Comparison of ENCODE assay signal across 8 cellular contexts in genomic region chr9:114930063-114930812, GRCh38. TPM values are rescaled to one million over a fixed set of nuclear protein-coding genes. Genes with fewer than 3 reads are reported as not detected.
A peak's percentile ranks its signal among the peaks of the same experiment; 100 is the strongest.
DNase-seq lines count a peak whose midpoint lies in the region; ATAC-seq lines count a peak whose summit lies in the region.

Gene TNFSF8 (minus strand): TSS chr9:114930591. CDS start chr9:114930303, 288 bp downstream.

- peaks cover 3% of the 10 kb centered on the region for H3K9me3 Mint-ChIP-seq in activated CD4-positive, alpha-beta T cell treated with anti-CD3 and anti-CD28 coated beads, Interleukin-2, amount 10 ng/mL, durations not matched to agents 24 days and 14 days

- peaks cover 43% of the 10 kb centered on the region for H3K36me3 Mint-ChIP-seq in activated CD4-positive, alpha-beta T cell treated with anti-CD3 and anti-CD28 coated beads, Interleukin-2, amount 10 ng/mL, durations not matched to agents 24 days and 14 days (ENCODE audit: low read depth)

- no peaks in the 10 kb centered on the region for H3K27me3 Mint-ChIP-seq in activated CD4-positive, alpha-beta T cell treated with anti-CD3 and anti-CD28 coated beads, Interleukin-2, amount 10 ng/mL, durations not matched to agents 24 days and 14 days

- H3K27ac Mint-ChIP-seq in activated CD4-positive, alpha-beta T cell treated with anti-CD3 and anti-CD28 coated beads, Interleukin-2, amount 10 ng/mL, durations not matched to agents 24 days and 14 days = peak within 1 kb of the TSS; percentile 99

- intact Hi-C loops in activated CD4-positive, alpha-beta T cell treated with anti-CD3 and anti-CD28 coated beads, Interleukin-2, amount 10 ng/mL, durations not matched to agents 24 days and 14 days (cut with micrococcal nuclease) = loop anchor here (1.0 to 10.0 kb wide), 6 partner anchors 8 to 425 kb away; partner anchors contain the start of gene WHRN

- peak; percentile 94 for DNase-seq in activated CD4-positive, alpha-beta T cell treated with anti-CD3 and anti-CD28 coated beads, Interleukin-2, amount 10 ng/mL, durations not matched to agents 24 days and 14 days
- peak; percentile 37 to 68 (median 55) for DNase-seq in stimulated activated CD4-positive, alpha-beta T cell treated with anti-CD3 and anti-CD28 coated beads, TNF-alpha, amount 100 ng/mL, for 24 hours (ENCODE audit: low read depth in 3 of 3)
- DNase-seq in NCI-H1417 treated with DMSO at 0.1 percent for 48 hours (lab: John Stamatoyannopoulos, UW) = no peak
- no peak for DNase-seq in cerebellum (ENCODE audit: low spot score)
- no peak for DNase-seq in SW 1271 (lab: John Stamatoyannopoulos, UW)
- no peak for DNase-seq in NCI-H82 treated with DMSO at 0.1 percent for 48 hours (lab: John Stamatoyannopoulos, UW; ENCODE audit: unreplicated experiment)

- H3K4me1 Mint-ChIP-seq in activated CD4-positive, alpha-beta T cell treated with anti-CD3 and anti-CD28 coated beads, Interleukin-2, amount 10 ng/mL, durations not matched to agents 24 days and 14 days = peaks cover 59% of the 10 kb centered on the region

- peak within 1 kb of the TSS; percentile 90 for H3K4me3 Mint-ChIP-seq in activated CD4-positive, alpha-beta T cell treated with anti-CD3 and anti-CD28 coated beads, Interleukin-2, amount 10 ng/mL, durations not matched to agents 24 days and 14 days

- ATAC-seq in HG02610 (IDR thresholded peaks at IDR 0.05; ENCODE audit: unreplicated experiment) (peak; percentile 60), esophagus mucosa (peak; percentile 62)

RNA-seq across cellular contexts. Expression of gene TNFSF8, which starts in this region (rescaled TPM):
- total RNA-seq in activated CD4-positive, alpha-beta T cell treated with anti-CD3 and anti-CD28 coated beads, Interleukin-2, amount 10 ng/mL, durations not matched to agents 24 days and 14 days = 148 and 150 TPM in 2 replicates
- total RNA-seq in esophagus mucosa = 0.20 TPM
- total RNA-seq in cerebellum = 0.18 TPM

Comparison
In these comparisons a context has a peak if more than half of its experiments do, and no peak if none do; other contexts are left out.
1. RNA of gene TNFSF8 (total RNA-seq): 148 to 150 TPM in activated CD4-positive, alpha-beta T cell treated with anti-CD3 and anti-CD28 coated beads, Interleukin-2, amount 10 ng/mL, durations not matched to agents 24 days and 14 days; 0.20 TPM in esophagus mucosa (single experiment) and 0.18 TPM in cerebellum (single experiment); every median in the first group is over 100 times any median in the second.
2. Peak in ATAC-seq in esophagus mucosa; RNA of the gene not detected or under 1 TPM.
3. DNase-seq: peak in activated CD4-positive, alpha-beta T cell treated with anti-CD3 and anti-CD28 coated beads, Interleukin-2, amount 10 ng/mL, durations not matched to agents 24 days and 14 days (single experiment) and stimulated activated CD4-positive, alpha-beta T cell treated with anti-CD3 and anti-CD28 coated beads, TNF-alpha, amount 100 ng/mL, for 24 hours (3 of 3); none in NCI-H1417 treated with DMSO at 0.1 percent for 48 hours (single experiment), cerebellum (single experiment), SW 1271 (0 of 2) and NCI-H82 treated with DMSO at 0.1 percent for 48 hours (single experiment).